8 cellular contexts compared by ENCODE assay signal in the genomic region with DNA sequence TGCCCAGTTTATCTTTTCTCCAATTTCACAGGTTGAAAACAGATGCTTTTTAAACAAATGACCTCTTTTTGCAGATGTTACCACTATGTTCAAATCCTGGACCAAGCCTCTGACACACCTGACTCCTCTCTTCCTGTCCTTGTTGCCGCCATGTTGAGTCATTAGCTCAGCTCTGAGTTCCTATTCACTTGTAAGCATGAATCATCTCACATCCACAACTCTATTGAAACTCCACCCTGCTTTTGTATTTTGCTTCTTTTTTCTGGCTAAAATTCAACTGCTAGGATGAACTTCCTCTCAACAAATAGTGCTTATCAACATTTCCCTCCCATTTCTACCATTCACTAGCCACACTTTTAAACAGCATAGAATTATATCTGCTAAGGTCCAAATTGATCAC. TPM values are rescaled to one million over a fixed set of nuclear protein-coding genes. Genes with fewer than 3 reads are reported as not detected.
DNase-seq lines count a peak whose midpoint lies in the region; ATAC-seq and TF ChIP-seq lines count a peak whose summit lies in the region.

No MANE protein-coding gene starts in this region.

- H3K4me1 ChIP-seq in HUES48 (ENCODE audit: control insufficient read depth, insufficient read depth, low read length) (peaks cover 14% of the 10 kb centered on the region), foreskin keratinocyte (peaks cover 16% of the 10 kb centered on the region)

- no peaks in the 10 kb centered on the region for H3K27me3 Mint-ChIP-seq in activated T-cell treated with anti-CD3 and anti-CD28 coated beads, Interleukin-2, amount 50 U/mL, for 72 hours (ENCODE audit: low read depth)

- TF ChIP-seq CTCF in foreskin keratinocyte (conservative IDR thresholded peaks at IDR 0.05): no peak

- H3K27me3 ChIP-seq in HUES48 (ENCODE audit: control insufficient read depth, insufficient read depth, low read length): no peaks in the 10 kb centered on the region
- no peaks in the 10 kb centered on the region for H3K27me3 ChIP-seq in foreskin keratinocyte

- peaks cover 13 to 48% of the 10 kb centered on the region in 2 donors for H3K36me3 Mint-ChIP-seq in activated T-cell treated with anti-CD3 and anti-CD28 coated beads, Interleukin-2, amount 50 U/mL, for 72 hours (ENCODE audit: insufficient read depth in 2 of 2)

- peak; percentile 33 to 45 for ATAC-seq in activated T-cell treated with anti-CD3 and anti-CD28 coated beads, Interleukin-2, amount 50 U/mL, for 72 hours (replicated peaks in 1 of 2)
- peak; percentile 68 for ATAC-seq in foreskin keratinocyte
- no peak for ATAC-seq in HG02642 (IDR thresholded peaks at IDR 0.05; ENCODE audit: poor library complexity, unreplicated experiment)

- H3K4me1 Mint-ChIP-seq in activated T-cell treated with anti-CD3 and anti-CD28 coated beads, Interleukin-2, amount 50 U/mL, for 72 hours (ENCODE audit: low read depth): peaks cover 68% of the 10 kb centered on the region

- peaks cover 24% of the 10 kb centered on the region; the same call in 1 of the 2 replicates for H3K36me3 ChIP-seq in HUES48 (ENCODE audit: control insufficient read depth, insufficient read depth, low read length)

- H3K9me3 ChIP-seq in HUES48 (ENCODE audit: control insufficient read depth, insufficient read depth, low read length): no peaks in the 10 kb centered on the region

- H3K27ac ChIP-seq in HUES48 (ENCODE audit: low read depth, low read length): peak overlapping the region; percentile 77
- H3K27ac ChIP-seq in foreskin keratinocyte: peak overlapping the region; percentile 72

- DNase-seq in A172 (ENCODE audit: low spot score) (peak; percentile 81), foreskin keratinocyte (peak; percentile 70 to 83), GOT3 (lab: John Stamatoyannopoulos, UW) (no peak), ureter (ENCODE audit: low spot score) (no peak)
- peak; percentile 34 to 70 for DNase-seq in activated T-cell treated with anti-CD3 and anti-CD28 coated beads, Interleukin-2, amount 50 U/mL, for 72 hours
- peak in 2 of 3 donors; percentile 22 to 36 for DNase-seq in stimulated activated CD4-positive, alpha-beta T cell treated with anti-CD3 and anti-CD28 coated beads, Interleukin-12 subunit alpha, Interleukin-12 subunit beta, amount 100 ng/mL, for 48 hours (ENCODE audit: low read depth in 2 of 3, low spot score in 1 of 3)

- H3K9ac ChIP-seq in HUES48 (ENCODE audit: low read depth, low read length): no peak overlapping the region

- H3K9me3 Mint-ChIP-seq in activated T-cell treated with anti-CD3 and anti-CD28 coated beads, Interleukin-2, amount 50 U/mL, for 72 hours: no peaks in the 10 kb centered on the region

- peak overlapping the region; percentile 86 to 88 for H3K4me3 Mint-ChIP-seq in activated T-cell treated with anti-CD3 and anti-CD28 coated beads, Interleukin-2, amount 50 U/mL, for 72 hours

- H3K4me3 ChIP-seq in HUES48 (ENCODE audit: low read depth, low read length): no peak overlapping the region

- H3K27ac Mint-ChIP-seq in activated T-cell treated with anti-CD3 and anti-CD28 coated beads, Interleukin-2, amount 50 U/mL, for 72 hours: peak overlapping the region; percentile 91

RNA-seq across cellular contexts. Expression of a gene that starts 4.1 kb away (rescaled TPM):
- 43.3 and 44.5 TPM in 2 replicates for total RNA-seq in A172 (2014; rRNA removed; shearing (Covaris generic))
- 100 to 1,000 TPM; 144 to 161 TPM for total RNA-seq in activated T-cell treated with anti-CD3 and anti-CD28 coated beads, Interleukin-2, amount 50 U/mL, for 72 hours
- 52.3 and 55.9 TPM in 2 replicates for total RNA-seq in foreskin keratinocyte
- 30.6 and 32.4 TPM in 2 replicates for polyA plus RNA-seq in foreskin keratinocyte
- total RNA-seq in ureter: 39.7 TPM

RNA-seq across cellular contexts. Expression of a gene that starts 9.1 kb away (rescaled TPM):
- total RNA-seq in A172 (2014; rRNA removed; shearing (Covaris generic)): 8.3 and 16.1 TPM in 2 replicates
- 100 to 1,000 TPM in 1 of 2 donors, 10 to 100 TPM in 1; 96.8 to 127 TPM for total RNA-seq in activated T-cell treated with anti-CD3 and anti-CD28 coated beads, Interleukin-2, amount 50 U/mL, for 72 hours
- total RNA-seq in foreskin keratinocyte (27.5 and 33.2 TPM in 2 replicates), ureter (72.0 TPM)
- polyA plus RNA-seq in foreskin keratinocyte: 13.1 and 13.5 TPM in 2 replicates

RNA-seq across cellular contexts. Expression of a gene that starts 14.8 kb away (rescaled TPM):
- total RNA-seq in A172 (2014; rRNA removed; shearing (Covaris generic)): 58.0 and 67.7 TPM in 2 replicates
- 10 to 100 TPM; 65.4 to 67.1 TPM for total RNA-seq in activated T-cell treated with anti-CD3 and anti-CD28 coated beads, Interleukin-2, amount 50 U/mL, for 72 hours
- 81.5 and 83.3 TPM in 2 replicates for total RNA-seq in foreskin keratinocyte
- polyA plus RNA-seq in foreskin keratinocyte: 107 and 127 TPM in 2 replicates
- 76.8 TPM for total RNA-seq in ureter

RNA-seq across cellular contexts. Expression of a gene that starts 40.2 kb away (rescaled TPM):
- total RNA-seq in A172 (2014; rRNA removed; shearing (Covaris generic)): 15.9 and 25.9 TPM in 2 replicates
- total RNA-seq in activated T-cell treated with anti-CD3 and anti-CD28 coated beads, Interleukin-2, amount 50 U/mL, for 72 hours: 10 to 100 TPM; 22.2 to 26.2 TPM
- 26.9 and 34.9 TPM in 2 replicates for total RNA-seq in foreskin keratinocyte
- 50.8 and 52.4 TPM in 2 replicates for polyA plus RNA-seq in foreskin keratinocyte
- 47.0 TPM for total RNA-seq in ureter

RNA-seq across cellular contexts. Expression of a gene that starts 40.4 kb away (rescaled TPM):
- 0.83 and 2.5 TPM in 2 replicates for total RNA-seq in A172 (2014; rRNA removed; shearing (Covaris generic))
- total RNA-seq in activated T-cell treated with anti-CD3 and anti-CD28 coated beads, Interleukin-2, amount 50 U/mL, for 72 hours: under 1 TPM; 0.28 to 0.34 TPM
- total RNA-seq in foreskin keratinocyte (0.46 and 1.5 TPM in 2 replicates), ureter (6.1 TPM)
- 0.22 and 0.27 TPM in 2 replicates for polyA plus RNA-seq in foreskin keratinocyte

Comparison
In these comparisons a context has a peak if more than half of its experiments do, and no peak if none do; other contexts are left out.
1. DNase-seq: peak in A172 (single experiment), activated T-cell treated with anti-CD3 and anti-CD28 coated beads, Interleukin-2, amount 50 U/mL, for 72 hours (2 of 2), foreskin keratinocyte (2 of 2) and stimulated activated CD4-positive, alpha-beta T cell treated with anti-CD3 and anti-CD28 coated beads, Interleukin-12 subunit alpha, Interleukin-12 subunit beta, amount 100 ng/mL, for 48 hours (2 of 3); none in GOT3 (single experiment) and ureter (single experiment).